8 cellular contexts compared by ENCODE assay signal in genomic region chr3:14925729-14926591, GRCh38. TPM values are rescaled to one million over a fixed set of nuclear protein-coding genes. Genes with fewer than 3 reads are reported as not detected.
DNase-seq lines count a peak whose midpoint lies in the region; ATAC-seq and TF ChIP-seq lines count a peak whose summit lies in the region.

No MANE protein-coding gene starts in this region.

- CTCF ChIA-PET in naive thymus-derived CD4-positive, alpha-beta T cell (lab: Charles Lee) = interaction anchor here (0.5 to 1.7 kb wide), 7 partner anchors 11 to 294 kb away, joined by 3 to 6 read pairs (median 4); no protein-coding TSS in a partner anchor

- peaks cover 0 to 12% (median 0%) of the 10 kb centered on the region in 5 donors for H3K27me3 Mint-ChIP-seq in naive thymus-derived CD4-positive, alpha-beta T cell

- POLR2A ChIA-PET in naive thymus-derived CD4-positive, alpha-beta T cell (lab: Charles Lee) = interaction anchor here (0.6 kb wide), 1 partner anchor 687 kb away, joined by 3 read pairs; no protein-coding TSS in a partner anchor

- no peaks in the 10 kb centered on the region for H3K4me1 ChIP-seq in naive thymus-derived CD4-positive, alpha-beta T cell (ENCODE audit: control insufficient read depth in 2 of 2, insufficient read depth in 2 of 2, low read length in 2 of 2)

- peak; percentile 57 for DNase-seq in activated effector memory CD4-positive, alpha-beta T cell treated with anti-CD3 and anti-CD28 coated beads, Interleukin-2, amount 50 U/mL, for 16 hours
- no peak for DNase-seq in activated effector memory CD4-positive, alpha-beta T cell treated with Interleukin-2 at 50 U/mL for 16 hours
- peak; percentile 42 to 69 for DNase-seq in SHP77 (lab: John Stamatoyannopoulos, UW)
- DNase-seq in naive thymus-derived CD4-positive, alpha-beta T cell = peak in 5 of 9 donors; percentile 26 to 42 (median 36)

- H3K27ac ChIP-seq in naive thymus-derived CD4-positive, alpha-beta T cell (ENCODE audit: low read depth, low read length) = no peak overlapping the region

- intact Hi-C loops in naive thymus-derived CD4-positive, alpha-beta T cell (cut with micrococcal nuclease) = loop anchor here (1.0 to 10.0 kb wide), 6 partner anchors 101 to 721 kb away; no protein-coding TSS in a partner anchor

- no peaks in the 10 kb centered on the region for H3K36me3 ChIP-seq in naive thymus-derived CD4-positive, alpha-beta T cell (ENCODE audit: control insufficient read depth in 2 of 3, insufficient read depth in 3 of 3, low read length in 3 of 3)

- H3K36me3 Mint-ChIP-seq in naive thymus-derived CD4-positive, alpha-beta T cell = no peaks in the 10 kb centered on the region

- H3K9me3 ChIP-seq in naive thymus-derived CD4-positive, alpha-beta T cell (ENCODE audit: control insufficient read depth in 2 of 3, low read length in 3 of 3) = no peaks in the 10 kb centered on the region

- H3K27ac Mint-ChIP-seq in naive thymus-derived CD4-positive, alpha-beta T cell = no peak overlapping the region

- H3K27me3 ChIP-seq in naive thymus-derived CD4-positive, alpha-beta T cell (ENCODE audit: control insufficient read depth in 2 of 2, insufficient read depth in 2 of 2, low read length in 2 of 2) = no peaks in the 10 kb centered on the region

- no peak overlapping the region for H3K4me3 Mint-ChIP-seq in naive thymus-derived CD4-positive, alpha-beta T cell

- peaks cover 0 to 4% (median 0%) of the 10 kb centered on the region in 7 donors for H3K4me1 Mint-ChIP-seq in naive thymus-derived CD4-positive, alpha-beta T cell

- H3K4me3 ChIP-seq in naive thymus-derived CD4-positive, alpha-beta T cell (ENCODE audit: low read length) = no peak overlapping the region

- H3K9me3 Mint-ChIP-seq in naive thymus-derived CD4-positive, alpha-beta T cell = no peaks in the 10 kb centered on the region

- peak; percentile 78 for TF ChIP-seq CTCF in LNCAP (IDR thresholded peaks at IDR 0.05)

- ATAC-seq in esophagus mucosa (peak; percentile 28), HG02938 (IDR thresholded peaks at IDR 0.05; ENCODE audit: unreplicated experiment) (no peak), HG02759 (IDR thresholded peaks at IDR 0.05; ENCODE audit: unreplicated experiment) (no peak)
- ATAC-seq in naive thymus-derived CD4-positive, alpha-beta T cell = no peak

RNA-seq across cellular contexts. Expression of gene NR2C2, which starts 21.4 kb away (rescaled TPM):
- total RNA-seq in esophagus mucosa = 19.2 TPM
- 10 to 100 TPM; 49.9 to 96.3 (median 61.6) TPM for total RNA-seq in naive thymus-derived CD4-positive, alpha-beta T cell
- 10 to 100 TPM; 12.7 to 20.4 TPM for polyA plus RNA-seq in naive thymus-derived CD4-positive, alpha-beta T cell
